Comparison of ENCODE assay signal across 7 cellular contexts in genomic region chr5:174664180-174664850, GRCh38.
"Had no signal": no experiment of that assay in that cellular context is flagged by ENCODE, and none has a peak within 500 bp of the region (broad histone marks: within the 10 kb centered on the region; RNA-seq: fewer than 3 reads in every experiment).

No MANE protein-coding gene starts in this region.

- ATAC-seq: HCT116 had no signal

- DNase-seq: GM23248, GOT3, H7, KBM-7 had no signal

- H3K9ac ChIP-seq: GM23248 had no signal

- FAIRE-seq: HTR-8/SVneo had no signal

- H2AFZ ChIP-seq: GM23248 had no signal

- H3K27ac ChIP-seq: GM23248 had no signal

- H3K4me3 ChIP-seq: GM23248, HAP-1 had no signal

- H3K36me3 ChIP-seq: HAP-1 had no signal

- H3K9me3 ChIP-seq: HAP-1 had no signal

- H3K4me1 ChIP-seq: HAP-1 had no signal
